In the genomic region with DNA sequence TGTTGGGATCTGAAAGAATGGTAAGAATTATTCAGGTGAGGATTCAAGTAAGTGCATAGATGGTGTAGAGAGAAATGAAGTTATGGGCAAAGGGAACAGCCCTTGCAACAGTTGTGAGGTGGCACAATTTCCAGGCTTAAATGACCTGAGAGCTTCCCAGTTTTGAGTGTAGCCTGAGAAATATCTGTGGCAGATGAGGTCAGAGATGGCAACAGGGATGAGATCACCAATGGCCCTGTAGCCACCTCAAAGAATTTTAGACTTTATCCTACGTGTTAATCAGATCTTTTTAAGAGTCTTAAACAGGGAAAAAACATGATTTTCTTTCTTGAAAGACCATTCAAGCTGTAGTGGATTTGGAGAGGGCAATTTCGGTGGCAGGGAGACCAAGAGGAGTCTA, we compare ENCODE assay signal across 13 cellular contexts. TPM values are rescaled to one million over a fixed set of nuclear protein-coding genes. Genes with fewer than 3 reads are reported as not detected.
DNase-seq lines count a peak whose midpoint lies in the region; ATAC-seq, FAIRE-seq and TF ChIP-seq lines count a peak whose summit lies in the region.
"Had no signal": no experiment of that assay in that cellular context is flagged by ENCODE, and none has a peak within 500 bp of the region (broad histone marks: within the 10 kb centered on the region; RNA-seq: fewer than 3 reads in every experiment).

No MANE protein-coding gene starts in this region.

- no peaks in the 10 kb centered on the region for H3K27me3 Mint-ChIP-seq in activated CD4-positive, alpha-beta T cell treated with anti-CD3 and anti-CD28 coated beads for 36 hours
- no peaks in the 10 kb centered on the region for H3K27me3 Mint-ChIP-seq in osteocyte (ENCODE audit: unreplicated experiment)

- H4K20me1 ChIP-seq in K562 (replicated peaks; ENCODE audit: control insufficient read depth, insufficient read depth, low read length): peaks cover 10% of the 10 kb centered on the region; the same call in 1 of the 2 replicates

- no peak overlapping the region for H3K4me3 ChIP-seq in K562
- H3K4me3 ChIP-seq in MG63: no peak overlapping the region
- H3K4me3 ChIP-seq: prostate gland had no signal

- H3K9me3 ChIP-seq in K562 (replicated peaks; ENCODE audit: control insufficient read depth, insufficient read depth, low read depth, low read length) (no peaks in the 10 kb centered on the region), MG63 (no peaks in the 10 kb centered on the region)
- H3K9me3 ChIP-seq: esophagus squamous epithelium, prostate gland, thyroid gland had no signal

- H3K36me3 ChIP-seq in K562 (ENCODE audit: control insufficient read depth, insufficient read depth, low read length): peaks cover 33% of the 10 kb centered on the region
- no peaks in the 10 kb centered on the region for H3K36me3 ChIP-seq in MG63
- H3K36me3 ChIP-seq: prostate gland, thyroid gland had no signal

- H2AFZ ChIP-seq in K562 (ENCODE audit: low read depth, low read length): no peak overlapping the region

- TF ChIP-seq POLR2A in K562 (conservative IDR thresholded peaks at IDR 0.05): no peak

- H3K27ac ChIP-seq in K562 (ENCODE audit: extremely low read depth, low read depth, low read length): no peak overlapping the region
- H3K27ac ChIP-seq: esophagus squamous epithelium, prostate gland, thyroid gland had no signal

- H3K79me2 ChIP-seq in K562 (ENCODE audit: control insufficient read depth, insufficient read depth, low read length): peaks cover 50% of the 10 kb centered on the region

- WGBS in K562 (ENCODE audit: insufficient coverage, low coverage, missing lambda C conversion rate): 85% methylated on average over 2 of the region's 2 CpGs

- H3K27me3 ChIP-seq in K562 (ENCODE audit: control insufficient read depth in 2 of 2, insufficient read depth in 2 of 2, low read length in 2 of 2) (no peaks in the 10 kb centered on the region), MG63 (no peaks in the 10 kb centered on the region)
- H3K27me3 ChIP-seq: esophagus squamous epithelium, thyroid gland had no signal

- H3K4me1 Mint-ChIP-seq in activated CD4-positive, alpha-beta T cell treated with anti-CD3 and anti-CD28 coated beads for 36 hours: peaks cover 55% of the 10 kb centered on the region
- H3K4me1 Mint-ChIP-seq in osteocyte (ENCODE audit: unreplicated experiment): peaks cover 26% of the 10 kb centered on the region

- no peak for ATAC-seq in activated CD4-positive, alpha-beta T cell treated with anti-CD3 and anti-CD28 coated beads for 36 hours
- no peak for ATAC-seq in K562

- no peak overlapping the region for H3K9ac ChIP-seq in K562 (ENCODE audit: insufficient read depth in 1 of 2, low read depth in 2 of 2, low read length in 2 of 2)

- BruUV-seq in K562 (replicated peaks; lab: Mats Ljungman, UMichigan): no TSS peak

- no peak for TF ChIP-seq EP300 in K562 (IDR thresholded peaks at IDR 0.05; ENCODE audit: low read length)

- H3K4me3 Mint-ChIP-seq in activated CD4-positive, alpha-beta T cell treated with anti-CD3 and anti-CD28 coated beads for 36 hours: peak overlapping the region; percentile 90
- peak overlapping the region; percentile 91 for H3K4me3 Mint-ChIP-seq in osteocyte (ENCODE audit: unreplicated experiment)

- H3K27ac Mint-ChIP-seq in activated CD4-positive, alpha-beta T cell treated with anti-CD3 and anti-CD28 coated beads for 36 hours: peak overlapping the region; percentile 71
- no peak overlapping the region for H3K27ac Mint-ChIP-seq in osteocyte (ENCODE audit: unreplicated experiment)

- H3K4me2 ChIP-seq in K562 (ENCODE audit: insufficient read depth, low read length): no peak overlapping the region

- POLR2A ChIA-PET in activated CD4-positive, alpha-beta T cell treated with anti-CD3 and anti-CD28 coated beads for 36 hours (lab: Charles Lee): interaction anchor here (0.7 kb wide), 1 partner anchor 346 kb away, joined by 3 read pairs; no protein-coding TSS in a partner anchor
- POLR2A ChIA-PET in K562 (lab: Yijun Ruan, JAX): interaction anchor here (0.7 to 3.9 kb wide), 4 partner anchors 9 to 220 kb away, joined by 3 to 34 read pairs (median 3); no protein-coding TSS in a partner anchor

- H3K9me3 Mint-ChIP-seq in activated CD4-positive, alpha-beta T cell treated with anti-CD3 and anti-CD28 coated beads for 36 hours (ENCODE audit: low read depth): no peaks in the 10 kb centered on the region
- no peaks in the 10 kb centered on the region for H3K9me3 Mint-ChIP-seq in osteocyte (ENCODE audit: unreplicated experiment)

- no peak for FAIRE-seq in K562 (lab: Jason Lieb, UNC)
- FAIRE-seq: bronchial epithelial cell had no signal

- CTCF ChIA-PET in activated CD4-positive, alpha-beta T cell treated with anti-CD3 and anti-CD28 coated beads for 36 hours (lab: Charles Lee): no interaction called here
- CTCF ChIA-PET in K562 (lab: Yijun Ruan, JAX; ENCODE audit: low intra/inter-chr PET ratio): no interaction called here

- H3K9me1 ChIP-seq in K562 (ENCODE audit: control insufficient read depth, insufficient read depth, low read length): no peaks in the 10 kb centered on the region

- in situ Hi-C loops in K562 (cut with MboI): no loop called here

- TF ChIP-seq CTCF in K562 (IDR thresholded peaks at IDR 0.05 in 2 of 3, conservative IDR thresholded peaks at IDR 0.05 in 1 of 3; ENCODE audit: insufficient read depth in 2 of 3, low read depth in 1 of 3, low read length in 3 of 3) (no peak), osteocyte (IDR thresholded peaks at IDR 0.05) (no peak)

- H3K36me3 Mint-ChIP-seq in activated CD4-positive, alpha-beta T cell treated with anti-CD3 and anti-CD28 coated beads for 36 hours (ENCODE audit: low read depth): peaks cover 41% of the 10 kb centered on the region
- H3K36me3 Mint-ChIP-seq in osteocyte (ENCODE audit: unreplicated experiment): peaks cover 17% of the 10 kb centered on the region

- no peak for DNase-seq in activated CD4-positive, alpha-beta T cell treated with anti-CD3 and anti-CD28 coated beads for 36 hours
- no peak for DNase-seq in activated CD4-positive, alpha-beta T cell treated with anti-CD3 and anti-CD28 coated beads, Interleukin-2, amount 50 U/mL, for 4 hours
- DNase-seq in M059J (ENCODE audit: low read depth) (peak; percentile 65), K562 (ENCODE audit: extremely low read depth in 1 of 4, low spot score in 3 of 4) (no peak), osteocyte (ENCODE audit: extremely low spot score, unreplicated experiment) (no peak), SIG-M5 treated with dmso at 0.1 percent for 504 hours (lab: John Stamatoyannopoulos, UW; ENCODE audit: unreplicated experiment) (no peak), MG63 (no peak), NCI-H2171 (lab: John Stamatoyannopoulos, UW) (no peak)
- DNase-seq: esophagus squamous epithelium, NCI-H2081, thyroid gland had no signal

- TF ChIP-seq RAD21 in K562 (CRISPR knock-in tag; conservative IDR thresholded peaks at IDR 0.05 in 1 of 2, IDR thresholded peaks at IDR 0.05 in 1 of 2): no peak

- peaks cover 15 to 18% of the 10 kb centered on the region in 2 experiments; a peak in 4 of 5 replicates for H3K4me1 ChIP-seq in K562 (replicated peaks in 1 of 2; ENCODE audit: control insufficient read depth in 2 of 2, insufficient read depth in 2 of 2, low read length in 2 of 2)

- intact Hi-C loops in activated CD4-positive, alpha-beta T cell treated with anti-CD3 and anti-CD28 coated beads for 36 hours (cut with DNase I, micrococcal nuclease): loop anchor here (2.0 to 10.0 kb wide), 9 partner anchors 105 to 1957 kb away; a partner anchor contains a TSS
- intact Hi-C loops in K562 (cut with micrococcal nuclease): loop anchor here (5.0 kb wide), 1 partner anchor 117 kb away; no protein-coding TSS in a partner anchor

TF ChIP-seq in K562, 482 proteins besides CTCF, POLR2A, EP300 and RAD21 (continues in another document):
- TF ChIP-seq NR2C2 (CRISPR knock-in tag; IDR thresholded peaks at IDR 0.05): 0 out of 2 replicates have a peak, but pooled peaks have one; percentile 32
- TF ChIP-seq NR2C2 (tag; IDR thresholded peaks at IDR 0.05): no peak
- TF ChIP-seq ZKSCAN3 (CRISPR knock-in tag; IDR thresholded peaks at IDR 0.05): no peak
- no peak for TF ChIP-seq KLF6 (CRISPR knock-in tag; IDR thresholded peaks at IDR 0.05; ENCODE audit: borderline replicate concordance)
- TF ChIP-seq, protein P1, sequence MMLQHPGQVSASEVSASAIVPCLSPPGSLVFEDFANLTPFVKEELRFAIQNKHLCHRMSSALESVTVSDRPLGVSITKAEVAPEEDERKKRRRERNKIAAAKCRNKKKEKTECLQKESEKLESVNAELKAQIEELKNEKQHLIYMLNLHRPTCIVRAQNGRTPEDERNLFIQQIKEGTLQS (IDR thresholded peaks at IDR 0.05): peak; percentile 82
- TF ChIP-seq, protein P1 (CRISPR knock-in tag; conservative IDR thresholded peaks at IDR 0.05): no peak
- TF ChIP-seq ATF7 (IDR thresholded peaks at IDR 0.05): peak; percentile 57; the same call in 1 of the 2 replicates
- 0 out of 2 replicates have a peak, but pooled peaks have one; percentile 2 for TF ChIP-seq PML (IDR thresholded peaks at IDR 0.05; ENCODE audit: low read length)

RNA-seq across cellular contexts. Expression of a gene that starts 1.9 kb away (rescaled TPM):
- total RNA-seq in activated CD4-positive, alpha-beta T cell treated with anti-CD3 and anti-CD28 coated beads for 36 hours: 10 to 100 TPM; 20.5 to 28.9 TPM
- 13.3 and 20.2 TPM in 2 replicates for total RNA-seq in M059J (2014; rRNA removed; shearing (Covaris generic))
- 82.6 and 84.4 TPM in 2 replicates for total RNA-seq in K562 (2011; cell fraction: chromatin; rRNA removed; ENCODE audit: low replicate concordance)
- 37.0 and 42.8 TPM in 2 replicates for total RNA-seq in K562 (2011; cell fraction: nucleolus; rRNA removed)
- 60.8 and 84.7 TPM in 2 replicates for total RNA-seq in K562 (2011; cell fraction: nucleoplasm; rRNA removed)
- 16.2 and 17.5 TPM in 2 replicates for total RNA-seq in K562 (2014; rRNA removed)
- total RNA-seq in K562 (2014; rRNA removed; fragmentation: Illumina TruSeq; extraction: Trizol): 17.8 and 18.5 TPM in 2 replicates
- total RNA-seq in K562 (2015; rRNA removed; fragmentation: Illumina TruSeq; extraction: Trizol): 17.6 and 20.3 TPM in 2 replicates
- total RNA-seq in K562 (2021): 20.9 and 22.6 TPM in 2 replicates
- polyA plus RNA-seq in K562 (2011; rRNA removed): 28.8 and 29.4 TPM in 2 replicates
- polyA plus RNA-seq in K562 (2011; cell fraction: cytosol; rRNA removed): 20.4 and 25.5 TPM in 2 replicates
- polyA plus RNA-seq in K562 (2011; cell fraction: nucleus; rRNA removed): 31.6 and 40.0 TPM in 2 replicates
- 13.5 and 18.1 TPM in 2 replicates for polyA plus RNA-seq in K562 (2012)
- 19.9 and 24.3 TPM in 2 replicates for polyA plus RNA-seq in K562 (2014; fragmentation: Illumina TruSeq; extraction: Trizol)
- polyA plus RNA-seq in K562 (2014; fragmentation: Nextera tagmentation; extraction: Ambion mirVana): 1 to 10 TPM; 8.6 to 8.9 TPM
- polyA plus RNA-seq in K562 (2014; rRNA removed): 20.8 and 25.0 TPM in 2 replicates
- polyA minus RNA-seq in K562 (2011; rRNA and poly(A)+ RNA removed): 44.2 and 48.6 TPM in 2 replicates
- 16.7 and 17.8 TPM in 2 replicates for polyA minus RNA-seq in K562 (2011; cell fraction: cytosol; rRNA and poly(A)+ RNA removed)
- polyA minus RNA-seq in K562 (2011; cell fraction: nucleus; rRNA and poly(A)+ RNA removed): 24.8 and 35.5 TPM in 2 replicates
- total RNA-seq in osteocyte: 15.8 and 20.7 TPM in 2 replicates
- 8.1 and 14.2 TPM in 2 replicates for total RNA-seq in MG63 (2014; rRNA removed; shearing (Covaris generic); ENCODE audit: low replicate concordance)
